Comparison of ENCODE assay signal across 8 cellular contexts in genomic region chr6:138987643-138988468, GRCh38. TPM values are rescaled to one million over a fixed set of nuclear protein-coding genes. Genes with fewer than 3 reads are reported as not detected.
DNase-seq lines count a peak whose midpoint lies in the region; ATAC-seq and TF ChIP-seq lines count a peak whose summit lies in the region.

Gene REPS1 (minus strand): TSS chr6:138988253. CDS start chr6:138987682, 571 bp downstream.

- peak within 1 kb of the TSS; percentile 85 for H3K4me3 Mint-ChIP-seq in activated CD4-positive, alpha-beta T cell treated with anti-CD3 and anti-CD28 coated beads, Interleukin-2, amount 10 ng/mL, durations not matched to agents 7 days and 5 days

- H3K4me3 ChIP-seq in BJ (ENCODE audit: low read depth, low read length): peak within 1 kb of the TSS; percentile 93

- no peaks in the 10 kb centered on the region for H3K27me3 ChIP-seq in BJ (ENCODE audit: control insufficient read depth, insufficient read depth, low read length)

- H3K9me3 Mint-ChIP-seq in activated CD4-positive, alpha-beta T cell treated with anti-CD3 and anti-CD28 coated beads, Interleukin-2, amount 10 ng/mL, durations not matched to agents 7 days and 5 days: no peaks in the 10 kb centered on the region

- H3K36me3 Mint-ChIP-seq in activated CD4-positive, alpha-beta T cell treated with anti-CD3 and anti-CD28 coated beads, Interleukin-2, amount 10 ng/mL, durations not matched to agents 7 days and 5 days (ENCODE audit: low read depth): no peaks in the 10 kb centered on the region

- H3K27me3 Mint-ChIP-seq in activated CD4-positive, alpha-beta T cell treated with anti-CD3 and anti-CD28 coated beads, Interleukin-2, amount 10 ng/mL, durations not matched to agents 7 days and 5 days: no peaks in the 10 kb centered on the region

- CTCF ChIA-PET in BJ (lab: Yijun Ruan, JAX): interaction anchor here (0.6 to 6.3 kb wide), 9 partner anchors 12 to 182 kb away, joined by 3 to 50 read pairs (median 4); no protein-coding TSS in a partner anchor
- CTCF ChIA-PET in activated CD4-positive, alpha-beta T cell treated with anti-CD3 and anti-CD28 coated beads, Interleukin-2, amount 10 ng/mL, durations not matched to agents 7 days and 5 days (lab: Charles Lee): interaction anchor here (0.6 to 4.2 kb wide), 8 partner anchors 8 to 172 kb away, joined by 3 to 19 read pairs (median 6); no protein-coding TSS in a partner anchor

- POLR2A ChIA-PET in BJ (lab: Charles Lee): interaction anchor here (0.6 kb wide), 1 partner anchor 1590 kb away, joined by 5 read pairs; no protein-coding TSS in a partner anchor
- POLR2A ChIA-PET in activated CD4-positive, alpha-beta T cell treated with anti-CD3 and anti-CD28 coated beads, Interleukin-2, amount 10 ng/mL, durations not matched to agents 7 days and 5 days (lab: Charles Lee): interaction anchor here (0.6 kb wide), 2 partner anchors 10 to 303 kb away, joined by 3 read pairs; no protein-coding TSS in a partner anchor

- peak; percentile 91 for TF ChIP-seq POLR2A in GM19193 (IDR thresholded peaks at IDR 0.05; ENCODE audit: extremely low read depth, insufficient read depth, insufficient read length)

- ATAC-seq in HG03432 (IDR thresholded peaks at IDR 0.05; ENCODE audit: unreplicated experiment): peak; percentile 93
- ATAC-seq in left lobe of liver: peak; percentile 86

- peak; percentile 80 for TF ChIP-seq CTCF in BJ (IDR thresholded peaks at IDR 0.05; ENCODE audit: insufficient read depth, low read depth, low read length)

- H3K36me3 ChIP-seq in BJ (ENCODE audit: control insufficient read depth, insufficient read depth, low read length): no peaks in the 10 kb centered on the region

- DNase-seq in BJ (ENCODE audit: low read depth) (no peak), NCI-H526 (lab: John Stamatoyannopoulos, UW) (peak; percentile 79 to 95), cortex of kidney (lab: John Stamatoyannopoulos, UW) (peak; percentile 81), left lobe of liver (ENCODE audit: low spot score) (peak; percentile 90)
- DNase-seq in activated CD4-positive, alpha-beta T cell treated with anti-CD3 and anti-CD28 coated beads, Interleukin-2, amount 10 ng/mL, durations not matched to agents 7 days and 5 days: peak; percentile 92
- DNase-seq in stimulated activated CD4-positive, alpha-beta T cell treated with anti-CD3 and anti-CD28 coated beads, Interleukin-2, amount 100 ng/mL, for 4 hours (ENCODE audit: low read depth): peak; percentile 83

- H3K27ac Mint-ChIP-seq in activated CD4-positive, alpha-beta T cell treated with anti-CD3 and anti-CD28 coated beads, Interleukin-2, amount 10 ng/mL, durations not matched to agents 7 days and 5 days: peak within 1 kb of the TSS; percentile 96

- H3K4me1 Mint-ChIP-seq in activated CD4-positive, alpha-beta T cell treated with anti-CD3 and anti-CD28 coated beads, Interleukin-2, amount 10 ng/mL, durations not matched to agents 7 days and 5 days: peaks cover 6% of the 10 kb centered on the region

RNA-seq across cellular contexts. Expression of gene REPS1, which starts in this region (rescaled TPM):
- 27.2 and 29.9 TPM in 2 replicates for polyA plus RNA-seq in BJ (2011; rRNA removed)
- polyA minus RNA-seq in BJ (2011; rRNA and poly(A)+ RNA removed): 19.2 and 27.2 TPM in 2 replicates
- 10 to 100 TPM; 44.5 to 58.1 TPM for total RNA-seq in activated CD4-positive, alpha-beta T cell treated with anti-CD3 and anti-CD28 coated beads, Interleukin-2, amount 10 ng/mL, durations not matched to agents 7 days and 5 days
- 49.4 TPM for total RNA-seq in left lobe of liver
